Comparison of ENCODE assay signal across 19 cellular contexts in the genomic region with DNA sequence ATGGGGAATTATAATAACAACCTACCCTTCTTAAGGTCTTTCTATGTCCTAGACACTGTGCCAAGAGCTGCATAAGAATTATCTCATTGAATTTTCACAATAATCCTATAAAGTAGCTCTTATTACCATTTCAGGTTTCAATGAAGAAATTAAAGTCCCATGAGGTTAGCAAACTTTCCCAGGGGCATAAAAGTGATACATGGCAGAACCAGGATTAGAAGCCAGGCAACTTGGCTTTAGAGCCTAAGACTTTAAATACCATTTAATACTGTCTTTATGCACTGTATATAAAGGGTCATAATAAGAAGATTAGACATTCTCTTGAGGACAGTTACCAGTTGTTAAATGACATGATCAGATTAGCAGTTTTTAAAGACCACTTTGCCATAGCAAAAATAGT.
"Had no signal": no experiment of that assay in that cellular context is flagged by ENCODE, and none has a peak within 500 bp of the region (broad histone marks: within the 10 kb centered on the region; RNA-seq: fewer than 3 reads in every experiment).

No MANE protein-coding gene starts in this region.

- H3K9me3 ChIP-seq: adrenal gland, breast epithelium, colonic mucosa, SJSA1 had no signal

- H3K36me3 ChIP-seq: adrenal gland, breast epithelium, colonic mucosa, SJSA1 had no signal

- H3K27ac ChIP-seq: adrenal gland, breast epithelium, colonic mucosa, KMS-11, SJSA1 had no signal

- DNase-seq: activated CD4-positive, alpha-beta T cell treated with anti-CD3 and anti-CD28 coated beads for 4 hours; activated CD8-positive, alpha-beta memory T cell treated with anti-CD3 and anti-CD28 coated beads, Interleukin-2, amount 50 U/mL, for 4 hours; activated CD8-positive, alpha-beta T cell treated with anti-CD3 and anti-CD28 coated beads for 36 hours; activated naive CD4-positive, alpha-beta T cell treated with anti-CD3 and anti-CD28 coated beads, Interleukin-2, amount 50 U/mL, for 16 hours; activated naive CD8-positive, alpha-beta T cell treated with anti-CD3 and anti-CD28 coated beads, Interleukin-2, amount 10 ng/mL, durations not matched to agents 7 days and 5 days; adrenal gland; colonic mucosa; NCI-H1105; NCI-H1436; NCI-H1694 treated with DMSO at 0.1 percent for 48 hours; NCI-H2029 treated with DMSO at 0.1 percent for 48 hours; NCI-H526; NCI-H774; PC-3; SHP77; T-helper 1 cell had no signal

- H3K4me2 ChIP-seq: KMS-11 had no signal

- H3K9ac ChIP-seq: KMS-11 had no signal

- H3K4me3 ChIP-seq: adrenal gland, breast epithelium, colonic mucosa, SJSA1 had no signal

- H3K4me1 ChIP-seq: adrenal gland, breast epithelium, colonic mucosa had no signal

- H3K27me3 ChIP-seq: adrenal gland, breast epithelium, colonic mucosa, SJSA1 had no signal
